8 cellular contexts compared by ENCODE assay signal in the genomic region with DNA sequence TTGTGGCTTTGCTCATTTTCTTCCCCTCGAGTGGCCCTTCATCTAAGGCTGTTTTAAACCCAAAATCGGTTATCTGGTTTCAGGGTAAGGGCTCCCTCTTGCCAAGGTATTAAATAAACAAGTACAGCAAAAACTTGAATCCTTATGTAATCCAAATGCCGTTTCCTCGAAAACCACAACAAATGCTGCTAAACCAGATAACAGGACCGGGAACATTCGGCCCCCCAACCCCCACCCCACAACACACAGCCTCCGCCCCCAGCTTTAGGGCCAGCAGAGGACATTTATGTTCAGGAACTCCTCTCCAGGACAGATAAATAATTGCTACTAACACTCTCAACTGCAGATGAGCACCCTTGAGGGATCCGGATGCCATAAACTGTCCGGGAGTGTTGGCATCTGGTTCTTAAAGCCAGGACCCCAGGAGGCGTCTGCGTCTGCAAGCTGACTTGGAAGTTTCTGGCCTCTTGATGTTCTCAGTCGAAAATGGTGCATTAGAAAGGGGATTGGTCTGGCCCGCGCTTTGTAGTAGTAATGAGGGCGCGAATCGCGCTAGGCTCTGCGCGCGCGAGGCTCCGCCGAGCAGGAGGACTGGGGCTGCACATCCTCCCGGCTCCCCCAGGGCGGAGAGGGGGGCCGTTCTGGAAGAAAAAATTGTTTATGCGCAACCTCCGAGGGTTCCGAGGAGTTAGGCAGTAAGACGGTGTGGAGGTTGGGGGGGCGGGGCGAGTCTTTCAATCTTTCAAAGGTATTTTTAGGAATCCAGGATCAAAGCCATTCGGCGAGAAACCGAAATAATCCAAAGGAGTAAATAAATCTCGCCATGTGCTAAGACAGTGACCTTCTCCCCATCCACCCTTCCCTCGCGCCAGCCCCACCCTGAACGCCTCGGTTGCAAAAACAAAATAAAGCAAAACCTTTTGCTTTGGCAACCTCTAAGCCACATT. TPM values are rescaled to one million over a fixed set of nuclear protein-coding genes. Genes with fewer than 3 reads are reported as not detected.
DNase-seq lines count a peak whose midpoint lies in the region; ATAC-seq and TF ChIP-seq lines count a peak whose summit lies in the region.

No MANE protein-coding gene starts in this region.

- H3K9me3 ChIP-seq in spleen, result peaks cover 5 to 30% (median 18%) of the 10 kb centered on the region in 8 donors

- 1 to 2% (median 2%) methylated on average over 41 of the region's 41 CpGs for WGBS in spleen, 5 donors

- H3K27ac ChIP-seq in spleen, result peak overlapping the region; percentile 42 to 96 (median 92)

- in situ Hi-C loops in GM13976 (cut with MboI; ENCODE audit: low sequenced_read_pairs, unreplicated experiment), result no loop called here

- H3K4me3 ChIP-seq in kidney epithelial cell (ENCODE audit: low read depth, low read length), result peak overlapping the region; percentile 31
- peak overlapping the region; percentile 21 to 75 (median 48) for H3K4me3 ChIP-seq in spleen

- ATAC-seq in SK-N-SH treated with all-trans-retinoic acid at 6 μM for 48 hours (peak; percentile 24), GM19023 (IDR thresholded peaks at IDR 0.05; ENCODE audit: unreplicated experiment) (no peak)

- TF ChIP-seq CTCF in kidney epithelial cell (IDR thresholded peaks at IDR 0.05; ENCODE audit: insufficient read depth, low read length, poor library complexity, severe bottlenecking), result no peak
- peak in 2 of 11 experiments; percentile 11 to 17 for TF ChIP-seq CTCF in spleen (IDR thresholded peaks at IDR 0.05 in 8 of 11, conservative IDR thresholded peaks at IDR 0.05 in 3 of 11)
- TF ChIP-seq CTCF in GM13976 (IDR thresholded peaks at IDR 0.05; ENCODE audit: borderline replicate concordance, control extremely low read depth, extremely low read depth, insufficient read depth, missing control alignments), result no peak

- TF ChIP-seq POLR2A in spleen (IDR thresholded peaks at IDR 0.05), result no peak

- H3K4me1 ChIP-seq in spleen, result peaks cover 14 to 59% (median 53%) of the 10 kb centered on the region in 6 donors

- DNase-seq in DMS79 (lab: John Stamatoyannopoulos, UW) (peak; percentile 94), NCI-H1105 treated with DMSO at 0.1 percent for 48 hours (lab: John Stamatoyannopoulos, UW) (peak; percentile 90), kidney epithelial cell (ENCODE audit: low read depth) (no peak), spleen (peak; percentile 84), GM13976 (ENCODE audit: low spot score) (no peak)
- peak; percentile 31 for DNase-seq in central memory CD4-positive, alpha-beta T cell

- H3K27me3 ChIP-seq in kidney epithelial cell (ENCODE audit: control insufficient read depth, insufficient read depth, low read length), result no peaks in the 10 kb centered on the region
- H3K27me3 ChIP-seq in spleen (replicated peaks in 1 of 7), result peaks cover 0 to 83% (median 24%) of the 10 kb centered on the region in 7 donors

- intact Hi-C loops in spleen (cut with DNase I; ENCODE audit: low total_unique reads), result no loop called here

- no peaks in the 10 kb centered on the region for H3K36me3 ChIP-seq in kidney epithelial cell (ENCODE audit: control insufficient read depth, insufficient read depth, low read length)
- H3K36me3 ChIP-seq in spleen, result no peaks in the 10 kb centered on the region

TF ChIP-seq in SK-N-SH treated with all-trans-retinoic acid at 6 μM for 48 hours, 23 proteins besides CTCF, POLR2A, EP300 and RAD21 (continues in another document):
- TF ChIP-seq ISL1 (CRISPR knock-in tag; IDR thresholded peaks at IDR 0.05) (no peak; the same call in 1 of the 2 replicates), TOX (CRISPR knock-in tag; IDR thresholded peaks at IDR 0.05; ENCODE audit: borderline replicate concordance) (no peak), TCF4 (CRISPR knock-in tag; IDR thresholded peaks at IDR 0.05; ENCODE audit: borderline replicate concordance) (peak; percentile 62; the same call in 1 of the 2 replicates), BACH2 (CRISPR knock-in tag; IDR thresholded peaks at IDR 0.05; ENCODE audit: borderline replicate concordance) (no peak), ZNF8 (CRISPR knock-in tag; IDR thresholded peaks at IDR 0.05) (peak; percentile 31; the same call in 1 of the 2 replicates), ZC3H10 (CRISPR knock-in tag; IDR thresholded peaks at IDR 0.05) (no peak), OSR1 (CRISPR knock-in tag; IDR thresholded peaks at IDR 0.05) (no peak), ESRRG (CRISPR knock-in tag; IDR thresholded peaks at IDR 0.05) (0 out of 2 replicates have a peak, but pooled peaks have one; percentile 50), ZFP3 (CRISPR knock-in tag; IDR thresholded peaks at IDR 0.05) (0 out of 2 replicates have a peak, but pooled peaks have one; percentile 62), ZNF70 (CRISPR knock-in tag; IDR thresholded peaks at IDR 0.05) (no peak; the same call in 1 of the 2 replicates), PPARA (CRISPR knock-in tag; IDR thresholded peaks at IDR 0.05; ENCODE audit: borderline replicate concordance) (peak; percentile 49; the same call in 1 of the 2 replicates), GLIS3 (CRISPR knock-in tag; IDR thresholded peaks at IDR 0.05) (peak; percentile 65; the same call in 1 of the 2 replicates), ZFP30 (CRISPR knock-in tag; IDR thresholded peaks at IDR 0.05) (peak; percentile 43), ZNF565 (CRISPR knock-in tag; conservative IDR thresholded peaks at IDR 0.05; ENCODE audit: low read depth) (no peak; the same call in 1 of the 2 replicates), ARNTL (CRISPR knock-in tag; IDR thresholded peaks at IDR 0.05; ENCODE audit: borderline replicate concordance, low read depth) (no peak), CSDC2 (CRISPR knock-in tag; IDR thresholded peaks at IDR 0.05) (0 out of 2 replicates have a peak, but pooled peaks have one; percentile 21)
- TF ChIP-seq, protein P1, sequence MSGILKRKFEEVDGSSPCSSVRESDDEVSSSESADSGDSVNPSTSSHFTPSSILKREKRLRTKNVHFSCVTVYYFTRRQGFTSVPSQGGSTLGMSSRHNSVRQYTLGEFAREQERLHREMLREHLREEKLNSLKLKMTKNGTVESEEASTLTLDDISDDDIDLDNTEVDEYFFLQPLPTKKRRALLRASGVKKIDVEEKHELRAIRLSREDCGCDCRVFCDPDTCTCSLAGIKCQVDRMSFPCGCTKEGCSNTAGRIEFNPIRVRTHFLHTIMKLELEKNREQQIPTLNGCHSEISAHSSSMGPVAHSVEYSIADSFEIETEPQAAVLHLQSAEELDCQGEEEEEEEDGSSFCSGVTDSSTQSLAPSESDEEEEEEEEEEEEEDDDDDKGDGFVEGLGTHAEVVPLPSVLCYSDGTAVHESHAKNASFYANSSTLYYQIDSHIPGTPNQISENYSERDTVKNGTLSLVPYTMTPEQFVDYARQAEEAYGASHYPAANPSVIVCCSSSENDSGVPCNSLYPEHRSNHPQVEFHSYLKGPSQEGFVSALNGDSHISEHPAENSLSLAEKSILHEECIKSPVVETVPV (CRISPR knock-in tag; IDR thresholded peaks at IDR 0.05), result 0 out of 2 replicates have a peak, but pooled peaks have one; percentile 63
- TF ChIP-seq, protein P2, sequence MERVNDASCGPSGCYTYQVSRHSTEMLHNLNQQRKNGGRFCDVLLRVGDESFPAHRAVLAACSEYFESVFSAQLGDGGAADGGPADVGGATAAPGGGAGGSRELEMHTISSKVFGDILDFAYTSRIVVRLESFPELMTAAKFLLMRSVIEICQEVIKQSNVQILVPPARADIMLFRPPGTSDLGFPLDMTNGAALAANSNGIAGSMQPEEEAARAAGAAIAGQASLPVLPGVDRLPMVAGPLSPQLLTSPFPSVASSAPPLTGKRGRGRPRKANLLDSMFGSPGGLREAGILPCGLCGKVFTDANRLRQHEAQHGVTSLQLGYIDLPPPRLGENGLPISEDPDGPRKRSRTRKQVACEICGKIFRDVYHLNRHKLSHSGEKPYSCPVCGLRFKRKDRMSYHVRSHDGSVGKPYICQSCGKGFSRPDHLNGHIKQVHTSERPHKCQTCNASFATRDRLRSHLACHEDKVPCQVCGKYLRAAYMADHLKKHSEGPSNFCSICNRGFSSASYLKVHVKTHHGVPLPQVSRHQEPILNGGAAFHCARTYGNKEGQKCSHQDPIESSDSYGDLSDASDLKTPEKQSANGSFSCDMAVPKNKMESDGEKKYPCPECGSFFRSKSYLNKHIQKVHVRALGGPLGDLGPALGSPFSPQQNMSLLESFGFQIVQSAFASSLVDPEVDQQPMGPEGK (CRISPR knock-in tag; IDR thresholded peaks at IDR 0.05; ENCODE audit: borderline replicate concordance), result peak; percentile 99; the same call in 1 of the 2 replicates
- TF ChIP-seq, protein P3, sequence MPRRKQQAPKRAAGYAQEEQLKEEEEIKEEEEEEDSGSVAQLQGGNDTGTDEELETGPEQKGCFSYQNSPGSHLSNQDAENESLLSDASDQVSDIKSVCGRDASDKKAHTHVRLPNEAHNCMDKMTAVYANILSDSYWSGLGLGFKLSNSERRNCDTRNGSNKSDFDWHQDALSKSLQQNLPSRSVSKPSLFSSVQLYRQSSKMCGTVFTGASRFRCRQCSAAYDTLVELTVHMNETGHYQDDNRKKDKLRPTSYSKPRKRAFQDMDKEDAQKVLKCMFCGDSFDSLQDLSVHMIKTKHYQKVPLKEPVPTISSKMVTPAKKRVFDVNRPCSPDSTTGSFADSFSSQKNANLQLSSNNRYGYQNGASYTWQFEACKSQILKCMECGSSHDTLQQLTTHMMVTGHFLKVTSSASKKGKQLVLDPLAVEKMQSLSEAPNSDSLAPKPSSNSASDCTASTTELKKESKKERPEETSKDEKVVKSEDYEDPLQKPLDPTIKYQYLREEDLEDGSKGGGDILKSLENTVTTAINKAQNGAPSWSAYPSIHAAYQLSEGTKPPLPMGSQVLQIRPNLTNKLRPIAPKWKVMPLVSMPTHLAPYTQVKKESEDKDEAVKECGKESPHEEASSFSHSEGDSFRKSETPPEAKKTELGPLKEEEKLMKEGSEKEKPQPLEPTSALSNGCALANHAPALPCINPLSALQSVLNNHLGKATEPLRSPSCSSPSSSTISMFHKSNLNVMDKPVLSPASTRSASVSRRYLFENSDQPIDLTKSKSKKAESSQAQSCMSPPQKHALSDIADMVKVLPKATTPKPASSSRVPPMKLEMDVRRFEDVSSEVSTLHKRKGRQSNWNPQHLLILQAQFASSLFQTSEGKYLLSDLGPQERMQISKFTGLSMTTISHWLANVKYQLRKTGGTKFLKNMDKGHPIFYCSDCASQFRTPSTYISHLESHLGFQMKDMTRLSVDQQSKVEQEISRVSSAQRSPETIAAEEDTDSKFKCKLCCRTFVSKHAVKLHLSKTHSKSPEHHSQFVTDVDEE (CRISPR knock-in tag; IDR thresholded peaks at IDR 0.05), result no peak; the same call in 1 of the 2 replicates

RNA-seq across cellular contexts. Expression of a gene that starts 3.9 kb away (rescaled TPM):
- total RNA-seq in kidney epithelial cell (19.4 and 30.8 TPM in 2 replicates), spleen (100 to 1,000 TPM in 4 of 7 donors, 10 to 100 TPM in 3; 80.4 to 343 (median 109) TPM)
- 10 to 100 TPM; 42.8 to 73.9 (median 59.7) TPM for polyA plus RNA-seq in spleen

Comparison
In these comparisons a context has a peak if more than half of its experiments do, and no peak if none do; other contexts are left out.
1. DNase-seq: peak in DMS79 (single experiment), NCI-H1105 treated with DMSO at 0.1 percent for 48 hours (single experiment), central memory CD4-positive, alpha-beta T cell (single experiment) and spleen (single experiment); none in kidney epithelial cell (single experiment) and GM13976 (single experiment).